Comparison of ENCODE assay signal across 8 cellular contexts in the genomic region with DNA sequence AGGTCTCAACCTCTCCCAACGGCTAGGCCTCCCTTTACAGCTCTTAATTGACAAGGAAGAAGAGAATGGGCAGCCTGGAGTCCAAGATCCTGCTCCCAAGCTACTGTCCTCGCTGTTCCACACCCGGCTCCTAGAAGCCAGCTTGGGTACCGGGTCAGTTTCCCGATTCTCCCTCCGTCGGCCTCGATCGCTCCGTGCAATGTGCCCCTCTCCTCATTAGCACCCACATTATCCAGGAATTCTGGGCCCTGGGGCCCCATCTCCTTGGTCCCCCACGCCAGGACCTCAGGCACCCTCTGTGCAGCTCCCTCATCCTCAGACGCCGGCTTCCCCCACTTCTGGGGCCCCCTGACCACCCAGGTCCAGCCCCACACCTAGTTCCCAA. TPM values are rescaled to one million over a fixed set of nuclear protein-coding genes. Genes with fewer than 3 reads are reported as not detected.
DNase-seq lines count a peak whose midpoint lies in the region; ATAC-seq and TF ChIP-seq lines count a peak whose summit lies in the region.

No MANE protein-coding gene starts in this region.

- H3K4me3 ChIP-seq in GM12875 (ENCODE audit: low read depth, low read length) (peak overlapping the region; percentile 86), SK-N-SH (ENCODE audit: low read depth in 2 of 2, low read length in 1 of 2) (peak overlapping the region; percentile 78 to 99), fibroblast of lung (replicated peaks in 1 of 4; ENCODE audit: control extremely low read depth in 1 of 4, insufficient read depth in 1 of 4, low read depth in 3 of 4, low read length in 4 of 4) (peak overlapping the region; percentile 85 to 99 (median 94)), sigmoid colon (peak overlapping the region; percentile 79 to 98 (median 92))

- intact Hi-C loops in sigmoid colon (cut with DNase I) = loop anchor here (1.0 to 2.0 kb wide), 3 partner anchors 53 to 96 kb away; a partner anchor contains a TSS

- peaks cover 15% of the 10 kb centered on the region for H3F3A ChIP-seq in SK-N-SH (replicated peaks; ENCODE audit: insufficient read depth)

- TF ChIP-seq CTCF in GM12875 (IDR thresholded peaks at IDR 0.05; ENCODE audit: borderline replicate concordance, insufficient read depth, low read depth, low read length) = no peak
- no peak for TF ChIP-seq CTCF in SK-N-SH (IDR thresholded peaks at IDR 0.05)
- TF ChIP-seq CTCF in fibroblast of lung (conservative IDR thresholded peaks at IDR 0.05 in 1 of 2, IDR thresholded peaks at IDR 0.05 in 1 of 2; ENCODE audit: low read depth in 1 of 2, low read length in 2 of 2) = no peak
- TF ChIP-seq CTCF in sigmoid colon (IDR thresholded peaks at IDR 0.05) = no peak

- 0% methylated on average over 10 of the region's 13 CpGs for WGBS in SK-N-SH (ENCODE audit: low lambda C conversion rate)
- WGBS in sigmoid colon, 2 donors = 0 to 1% methylated on average over 13 of the region's 13 CpGs

- H3K27me3 ChIP-seq in SK-N-SH (ENCODE audit: insufficient read depth) = no peaks in the 10 kb centered on the region
- no peaks in the 10 kb centered on the region for H3K27me3 ChIP-seq in fibroblast of lung (ENCODE audit: control insufficient read depth, insufficient read depth, low read length)
- H3K27me3 ChIP-seq in sigmoid colon = no peaks in the 10 kb centered on the region

- peak in 1 of 2 donors; percentile 21 for TF ChIP-seq POLR2A in sigmoid colon (IDR thresholded peaks at IDR 0.05)

- H3K4me2 ChIP-seq in SK-N-SH = peak overlapping the region; percentile 96
- H3K4me2 ChIP-seq in fibroblast of lung (ENCODE audit: extremely low read depth, insufficient read depth, low read length) = peak overlapping the region; percentile 88

- H3K36me3 ChIP-seq in SK-N-SH (replicated peaks in 1 of 2; ENCODE audit: control insufficient read depth in 1 of 2, insufficient read depth in 2 of 2, low read length in 1 of 2) (peaks cover 9 to 38% of the 10 kb centered on the region in 2 experiments), fibroblast of lung (ENCODE audit: control insufficient read depth, insufficient read depth, low read length) (peaks cover 16% of the 10 kb centered on the region), sigmoid colon (peaks cover 19 to 46% (median 30%) of the 10 kb centered on the region in 4 donors)

- TF ChIP-seq EP300 in SK-N-SH (IDR thresholded peaks at IDR 0.05; ENCODE audit: borderline replicate concordance in 1 of 2, low read depth in 1 of 2, low read length in 1 of 2) (no peak), sigmoid colon (IDR thresholded peaks at IDR 0.05) (no peak)

- TF ChIP-seq RAD21 in SK-N-SH (IDR thresholded peaks at IDR 0.05; ENCODE audit: low read length) = no peak

- DNase-seq in SK-N-SH (no peak), fibroblast of lung (ENCODE audit: low read depth in 2 of 2) (no peak), sigmoid colon (no peak), NCI-H2196 (lab: John Stamatoyannopoulos, UW; ENCODE audit: unreplicated experiment) (no peak), NCI-H1930 (lab: John Stamatoyannopoulos, UW) (no peak), inferior parietal cortex (ENCODE audit: extremely low spot score) (no peak)

- H3K9me2 ChIP-seq in SK-N-SH = no peaks in the 10 kb centered on the region

- H3K27ac ChIP-seq in SK-N-SH (ENCODE audit: low read depth in 2 of 2, low read length in 1 of 2) (peak overlapping the region; percentile 83 to 93; a peak in 3 of 4 replicates), fibroblast of lung (ENCODE audit: insufficient read depth, low read length) (peak overlapping the region; percentile 92), sigmoid colon (peak overlapping the region; percentile 95 to 99 (median 96))

- peak overlapping the region; percentile 87 for H3K9ac ChIP-seq in SK-N-SH
- peak overlapping the region; percentile 86 for H3K9ac ChIP-seq in fibroblast of lung (ENCODE audit: insufficient read depth, low read length)

- CTCF ChIA-PET in SK-N-SH (lab: Yijun Ruan, JAX) = interaction anchor here (0.6 to 3.0 kb wide), 17 partner anchors 10 to 440 kb away, joined by 3 to 21 read pairs (median 3); a partner anchor contains a TSS

- H2AFZ ChIP-seq in SK-N-SH (ENCODE audit: low read depth) = peak overlapping the region; percentile 100; the same call in 1 of the 2 replicates
- H2AFZ ChIP-seq in fibroblast of lung (ENCODE audit: low read length) = peak overlapping the region; percentile 23

- H3K79me2 ChIP-seq in SK-N-SH (ENCODE audit: insufficient read depth) = peaks cover 67% of the 10 kb centered on the region
- peaks cover 35% of the 10 kb centered on the region for H3K79me2 ChIP-seq in fibroblast of lung (ENCODE audit: control insufficient read depth, insufficient read depth, low read length)

- ATAC-seq in GM21423 (IDR thresholded peaks at IDR 0.05; ENCODE audit: unreplicated experiment) = no peak

- H3K9me3 ChIP-seq in SK-N-SH (no peaks in the 10 kb centered on the region), fibroblast of lung (ENCODE audit: control insufficient read depth, insufficient read depth, low read depth, low read length) (no peaks in the 10 kb centered on the region), sigmoid colon (no peaks in the 10 kb centered on the region)

- H4K20me1 ChIP-seq in SK-N-SH (ENCODE audit: insufficient read depth) = peaks cover 3% of the 10 kb centered on the region; the same call in 1 of the 2 replicates
- H4K20me1 ChIP-seq in fibroblast of lung (ENCODE audit: control insufficient read depth, extremely low read depth, insufficient read depth, low read length) = no peaks in the 10 kb centered on the region

- POLR2A ChIA-PET in SK-N-SH (lab: Yijun Ruan, JAX) = interaction anchor here (0.9 to 1.2 kb wide), 3 partner anchors 9 to 96 kb away, joined by 3 to 4 read pairs (median 3); a partner anchor contains a TSS

- peaks cover 9 to 22% of the 10 kb centered on the region in 2 experiments; a peak in 3 of 4 replicates for H3K4me1 ChIP-seq in SK-N-SH (ENCODE audit: control insufficient read depth in 1 of 2, insufficient read depth in 2 of 2, low read depth in 1 of 2, low read length in 1 of 2)
- H3K4me1 ChIP-seq in fibroblast of lung (ENCODE audit: control insufficient read depth, extremely low read depth, insufficient read depth, low read length) = peaks cover 2% of the 10 kb centered on the region
- H3K4me1 ChIP-seq in sigmoid colon = peaks cover 2 to 38% (median 32%) of the 10 kb centered on the region in 4 donors

TF ChIP-seq in SK-N-SH, 30 proteins besides CTCF, POLR2A, EP300 and RAD21 (continues in another document):
- TF ChIP-seq, protein P1, sequence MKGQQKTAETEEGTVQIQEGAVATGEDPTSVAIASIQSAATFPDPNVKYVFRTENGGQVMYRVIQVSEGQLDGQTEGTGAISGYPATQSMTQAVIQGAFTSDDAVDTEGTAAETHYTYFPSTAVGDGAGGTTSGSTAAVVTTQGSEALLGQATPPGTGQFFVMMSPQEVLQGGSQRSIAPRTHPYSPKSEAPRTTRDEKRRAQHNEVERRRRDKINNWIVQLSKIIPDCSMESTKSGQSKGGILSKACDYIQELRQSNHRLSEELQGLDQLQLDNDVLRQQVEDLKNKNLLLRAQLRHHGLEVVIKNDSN (IDR thresholded peaks at IDR 0.05; ENCODE audit: borderline replicate concordance, low read depth) = no peak
- TF ChIP-seq ELF1 (IDR thresholded peaks at IDR 0.05) = no peak
- TF ChIP-seq YY1 (IDR thresholded peaks at IDR 0.05; ENCODE audit: low read depth) = no peak

RNA-seq across cellular contexts. Expression of a gene that starts 0.2 kb away (rescaled TPM):
- polyA plus RNA-seq in SK-N-SH (2012; rRNA removed) (49.7 and 52.1 TPM in 2 replicates), fibroblast of lung (26.8 and 28.2 TPM in 2 replicates), sigmoid colon (100 to 1,000 TPM in 1 of 3 donors, 10 to 100 TPM in 2; 18.0 to 116 (median 21.7) TPM)
- 22.8 and 36.1 TPM in 2 replicates for polyA plus RNA-seq in SK-N-SH (2012; cell fraction: cytosol; rRNA removed)
- 133 and 171 TPM in 2 replicates for polyA plus RNA-seq in SK-N-SH (2012; cell fraction: nucleus; rRNA removed)
- total RNA-seq in fibroblast of lung (26.5 and 38.3 TPM in 2 replicates), sigmoid colon (10 to 100 TPM; 22.1 to 55.1 (median 31.1) TPM)
- 33.6 and 41.3 TPM in 2 replicates for polyA plus RNA-seq in fibroblast of lung (2012)
- 70.5 and 77.2 TPM in 2 replicates for polyA minus RNA-seq in fibroblast of lung (ENCODE audit: low replicate concordance)

RNA-seq across cellular contexts. Expression of a gene that starts 0.8 kb away (rescaled TPM):
- polyA plus RNA-seq in SK-N-SH (2012; rRNA removed) (11.9 and 15.4 TPM in 2 replicates), fibroblast of lung (12.1 and 12.9 TPM in 2 replicates), sigmoid colon (10 to 100 TPM in 2 of 3 donors, 1 to 10 TPM in 1; 6.2 to 12.0 (median 10.2) TPM)
- 10.4 and 11.4 TPM in 2 replicates for polyA plus RNA-seq in SK-N-SH (2012; cell fraction: cytosol; rRNA removed)
- polyA plus RNA-seq in SK-N-SH (2012; cell fraction: nucleus; rRNA removed) = 25.9 and 36.4 TPM in 2 replicates
- total RNA-seq in fibroblast of lung (11.3 and 13.4 TPM in 2 replicates), sigmoid colon (10 to 100 TPM; 11.1 to 23.8 (median 12.8) TPM)
- 10.2 and 10.3 TPM in 2 replicates for polyA plus RNA-seq in fibroblast of lung (2012)
- polyA minus RNA-seq in fibroblast of lung (ENCODE audit: low replicate concordance) = 56.7 and 83.1 TPM in 2 replicates

RNA-seq across cellular contexts. Expression of a gene that starts 32.5 kb away (rescaled TPM):
- 519 and 811 TPM in 2 replicates for polyA plus RNA-seq in SK-N-SH (2012; rRNA removed)
- 447 and 526 TPM in 2 replicates for polyA plus RNA-seq in SK-N-SH (2012; cell fraction: cytosol; rRNA removed)
- 571 and 676 TPM in 2 replicates for polyA plus RNA-seq in SK-N-SH (2012; cell fraction: nucleus; rRNA removed)
- total RNA-seq in fibroblast of lung = 608 and 824 TPM in 2 replicates
- polyA plus RNA-seq in fibroblast of lung = 1,148 and 4,435 TPM in 2 replicates
- 941 and 3,722 TPM in 2 replicates for polyA plus RNA-seq in fibroblast of lung (2012)
- polyA minus RNA-seq in fibroblast of lung (ENCODE audit: low replicate concordance) = 269 and 1,364 TPM in 2 replicates
- total RNA-seq in sigmoid colon = over 10,000 TPM in 3 of 4 donors, 1,000 to 10,000 TPM in 1; 6,854 to 14,048 (median 12,596) TPM
- polyA plus RNA-seq in sigmoid colon = 1,000 to 10,000 TPM in 1 of 3 donors, 100 to 1,000 TPM in 2; 112 to 1,100 (median 337) TPM

RNA-seq across cellular contexts. Expression of a gene that starts 53.1 kb away (rescaled TPM):
- 17.3 and 17.5 TPM in 2 replicates for polyA plus RNA-seq in SK-N-SH (2012; rRNA removed)
- 8.0 and 12.6 TPM in 2 replicates for polyA plus RNA-seq in SK-N-SH (2012; cell fraction: cytosol; rRNA removed)
- 39.5 and 52.3 TPM in 2 replicates for polyA plus RNA-seq in SK-N-SH (2012; cell fraction: nucleus; rRNA removed)
- total RNA-seq in fibroblast of lung = 10.3 and 23.5 TPM in 2 replicates
- 24.3 and 27.2 TPM in 2 replicates for polyA plus RNA-seq in fibroblast of lung
- 32.9 and 42.1 TPM in 2 replicates for polyA plus RNA-seq in fibroblast of lung (2012)
- 219 and 284 TPM in 2 replicates for polyA minus RNA-seq in fibroblast of lung (ENCODE audit: low replicate concordance)
- total RNA-seq in sigmoid colon = 10 to 100 TPM; 20.7 to 50.7 (median 28.5) TPM
- 10 to 100 TPM in 2 of 3 donors, 1 to 10 TPM in 1; 7.6 to 33.1 (median 12.0) TPM for polyA plus RNA-seq in sigmoid colon

RNA-seq across cellular contexts. Expression of a gene that starts 59.5 kb away (rescaled TPM):
- polyA plus RNA-seq in SK-N-SH (2012; rRNA removed) = 5.7 and 6.3 TPM in 2 replicates
- polyA plus RNA-seq in SK-N-SH (2012; cell fraction: cytosol; rRNA removed) = 3.2 and 3.7 TPM in 2 replicates
- 9.9 and 20.8 TPM in 2 replicates for polyA plus RNA-seq in SK-N-SH (2012; cell fraction: nucleus; rRNA removed)
- 2.8 and 4.5 TPM in 2 replicates for total RNA-seq in fibroblast of lung
- polyA plus RNA-seq in fibroblast of lung = 3.9 and 4.2 TPM in 2 replicates
- polyA plus RNA-seq in fibroblast of lung (2012) = 3.0 and 4.1 TPM in 2 replicates
- polyA minus RNA-seq in fibroblast of lung (ENCODE audit: low replicate concordance) = 6.0 and 9.4 TPM in 2 replicates
- 10 to 100 TPM in 1 of 4 donors, 1 to 10 TPM in 3; 5.6 to 11.6 (median 6.6) TPM for total RNA-seq in sigmoid colon
- 1 to 10 TPM in 2 of 3 donors, under 1 TPM in 1; 0.69 to 4.2 (median 3.8) TPM for polyA plus RNA-seq in sigmoid colon
